Comparison of ENCODE assay signal across 8 cellular contexts in genomic region chr17:6473128-6473767, GRCh38.
A peak's percentile ranks its signal among the peaks of the same experiment; 100 is the strongest.
DNase-seq lines count a peak whose midpoint lies in the region; ATAC-seq and TF ChIP-seq lines count a peak whose summit lies in the region.

No MANE protein-coding gene starts in this region.

- peak; percentile 91 for TF ChIP-seq CTCF in GM10248 (IDR thresholded peaks at IDR 0.05; ENCODE audit: control extremely low read depth, extremely low read depth, low read depth, missing control alignments)
- TF ChIP-seq CTCF in WI38 (IDR thresholded peaks at IDR 0.05; ENCODE audit: low read depth, low read length): peak; percentile 98

- no peak overlapping the region for H3K4me3 ChIP-seq in WI38 (ENCODE audit: low read depth, low read length)

- DNase-seq in GM10248 (ENCODE audit: extremely low spot score): peak; percentile 91
- DNase-seq in NCI-H1092 treated with DMSO at 0.1 percent for 48 hours (lab: John Stamatoyannopoulos, UW): peak; percentile 27
- peak; percentile 69 to 91 for DNase-seq in T47D (ENCODE audit: low read depth in 1 of 2, low spot score in 1 of 2)
- peak; percentile 61 for DNase-seq in iris pigment epithelial cell (ENCODE audit: low read depth)
- DNase-seq in stimulated activated CD4-positive, alpha-beta T cell treated with anti-CD3 and anti-CD28 coated beads, Interleukin-15, amount 100 ng/mL, for 24 hours: peak; percentile 79
- DNase-seq in NCI-H2107 (lab: John Stamatoyannopoulos, UW): no peak

- POLR2A ChIA-PET in GM10248 (lab: Yijun Ruan, JAX): no interaction called here

- CTCF ChIA-PET in GM10248 (lab: Yijun Ruan, JAX): interaction anchor here (0.6 to 4.4 kb wide), 36 partner anchors 8 to 907 kb away, joined by 3 to 41 read pairs (median 5); a partner anchor contains a TSS

- in situ Hi-C loops in T47D (cut with HindIII; ENCODE audit: low pct_unique_long_range_greater_than_20kb, low sequenced_read_pairs): no loop called here

- ATAC-seq in GM21737 (IDR thresholded peaks at IDR 0.05; ENCODE audit: unreplicated experiment): no peak
